Comparison of ENCODE assay signal across 1 cellular context in genomic region chr16:67326472-67327309, GRCh38.
TF ChIP-seq lines count a peak whose summit lies in the region.

Gene KCTD19, minus strand, starts transcription at chr16:67326741. Its CDS starts 34 bp downstream, at chr16:67326707.
A gene with protein sequence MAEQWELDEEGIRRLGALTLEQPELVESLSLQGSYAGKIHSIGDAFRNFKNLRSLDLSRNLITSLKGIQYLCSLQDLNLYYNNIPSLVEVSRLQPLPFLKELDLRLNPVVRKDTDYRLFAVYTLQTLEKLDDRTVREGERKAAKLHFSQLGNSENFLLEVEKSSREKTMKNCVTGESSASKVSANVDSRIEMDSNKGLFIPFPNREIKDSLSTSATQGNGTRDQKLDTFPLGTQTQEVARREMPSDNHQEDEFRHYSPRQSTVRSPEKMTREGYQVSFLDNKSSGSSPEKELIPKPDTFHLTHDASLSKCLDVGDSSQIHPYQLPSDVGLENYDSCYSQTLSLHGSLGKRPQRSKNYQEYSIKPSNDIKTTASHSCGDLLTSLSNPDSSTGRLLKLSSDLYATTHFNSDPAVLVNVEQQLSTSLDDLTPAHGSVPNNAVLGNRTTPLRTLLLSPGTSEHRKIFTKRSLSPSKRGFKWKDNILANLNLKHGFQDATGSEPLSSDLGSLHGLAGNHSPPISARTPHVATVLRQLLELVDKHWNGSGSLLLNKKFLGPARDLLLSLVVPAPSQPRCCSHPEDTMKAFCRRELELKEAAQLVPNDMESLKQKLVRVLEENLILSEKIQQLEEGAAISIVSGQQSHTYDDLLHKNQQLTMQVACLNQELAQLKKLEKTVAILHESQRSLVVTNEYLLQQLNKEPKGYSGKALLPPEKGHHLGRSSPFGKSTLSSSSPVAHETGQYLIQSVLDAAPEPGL (plus strand): TSS chr16:67326815. CDS start chr16:67326863, 48 bp downstream.

TF ChIP-seq in K562, 482 proteins besides CTCF, POLR2A, EP300 and RAD21 (continued from another document and continues in another):
- 0 out of 4 replicates have a peak, but pooled peaks of 1 of the 2 experiments have one; percentile 58 for TF ChIP-seq UBTF (IDR thresholded peaks at IDR 0.05; ENCODE audit: borderline replicate concordance in 1 of 2, low read depth in 2 of 2, low read length in 2 of 2)
- no peak for TF ChIP-seq CREB1 (IDR thresholded peaks at IDR 0.05)
- no peak for TF ChIP-seq CREB1 (CRISPR knock-in tag; IDR thresholded peaks at IDR 0.05)
- peak; percentile 86; the same call in 1 of the 2 replicates for TF ChIP-seq HLTF (IDR thresholded peaks at IDR 0.05)
- TF ChIP-seq ZNF232 (CRISPR knock-in tag; IDR thresholded peaks at IDR 0.05), result no peak
- TF ChIP-seq ZFP36 (IDR thresholded peaks at IDR 0.05; ENCODE audit: low read depth, low read length, partially characterized antibody), result no peak
- no peak for TF ChIP-seq U2AF2 (optimal IDR thresholded peaks at IDR 0.05; ENCODE audit: low read depth, low read length)
- TF ChIP-seq NCOA4 (IDR thresholded peaks at IDR 0.05; ENCODE audit: partially characterized antibody), result no peak
- TF ChIP-seq ZSCAN32 (CRISPR knock-in tag; IDR thresholded peaks at IDR 0.05), result no peak
- TF ChIP-seq MTA3 (IDR thresholded peaks at IDR 0.05; ENCODE audit: borderline replicate concordance), result no peak
- no peak for TF ChIP-seq ZNF431 (CRISPR knock-in tag; IDR thresholded peaks at IDR 0.05)
- TF ChIP-seq ZFX (CRISPR knock-in tag; IDR thresholded peaks at IDR 0.05), result no peak
- TF ChIP-seq CHCHD3 (CRISPR knock-in tag; IDR thresholded peaks at IDR 0.05), result no peak
- no peak for TF ChIP-seq YBX1 (IDR thresholded peaks at IDR 0.05)
- no peak for TF ChIP-seq TGIF2 (CRISPR knock-in tag; IDR thresholded peaks at IDR 0.05)
- TF ChIP-seq POLR2G (IDR thresholded peaks at IDR 0.05; ENCODE audit: low read depth, low read length), result peak; percentile 75
- TF ChIP-seq ZKSCAN1 (IDR thresholded peaks at IDR 0.05; ENCODE audit: low read depth, low read length), result no peak
- no peak for TF ChIP-seq NCOA1 (IDR thresholded peaks at IDR 0.05; ENCODE audit: low read depth)
- peak; percentile 30 for TF ChIP-seq ARID1B (IDR thresholded peaks at IDR 0.05)
- TF ChIP-seq, protein P1, sequence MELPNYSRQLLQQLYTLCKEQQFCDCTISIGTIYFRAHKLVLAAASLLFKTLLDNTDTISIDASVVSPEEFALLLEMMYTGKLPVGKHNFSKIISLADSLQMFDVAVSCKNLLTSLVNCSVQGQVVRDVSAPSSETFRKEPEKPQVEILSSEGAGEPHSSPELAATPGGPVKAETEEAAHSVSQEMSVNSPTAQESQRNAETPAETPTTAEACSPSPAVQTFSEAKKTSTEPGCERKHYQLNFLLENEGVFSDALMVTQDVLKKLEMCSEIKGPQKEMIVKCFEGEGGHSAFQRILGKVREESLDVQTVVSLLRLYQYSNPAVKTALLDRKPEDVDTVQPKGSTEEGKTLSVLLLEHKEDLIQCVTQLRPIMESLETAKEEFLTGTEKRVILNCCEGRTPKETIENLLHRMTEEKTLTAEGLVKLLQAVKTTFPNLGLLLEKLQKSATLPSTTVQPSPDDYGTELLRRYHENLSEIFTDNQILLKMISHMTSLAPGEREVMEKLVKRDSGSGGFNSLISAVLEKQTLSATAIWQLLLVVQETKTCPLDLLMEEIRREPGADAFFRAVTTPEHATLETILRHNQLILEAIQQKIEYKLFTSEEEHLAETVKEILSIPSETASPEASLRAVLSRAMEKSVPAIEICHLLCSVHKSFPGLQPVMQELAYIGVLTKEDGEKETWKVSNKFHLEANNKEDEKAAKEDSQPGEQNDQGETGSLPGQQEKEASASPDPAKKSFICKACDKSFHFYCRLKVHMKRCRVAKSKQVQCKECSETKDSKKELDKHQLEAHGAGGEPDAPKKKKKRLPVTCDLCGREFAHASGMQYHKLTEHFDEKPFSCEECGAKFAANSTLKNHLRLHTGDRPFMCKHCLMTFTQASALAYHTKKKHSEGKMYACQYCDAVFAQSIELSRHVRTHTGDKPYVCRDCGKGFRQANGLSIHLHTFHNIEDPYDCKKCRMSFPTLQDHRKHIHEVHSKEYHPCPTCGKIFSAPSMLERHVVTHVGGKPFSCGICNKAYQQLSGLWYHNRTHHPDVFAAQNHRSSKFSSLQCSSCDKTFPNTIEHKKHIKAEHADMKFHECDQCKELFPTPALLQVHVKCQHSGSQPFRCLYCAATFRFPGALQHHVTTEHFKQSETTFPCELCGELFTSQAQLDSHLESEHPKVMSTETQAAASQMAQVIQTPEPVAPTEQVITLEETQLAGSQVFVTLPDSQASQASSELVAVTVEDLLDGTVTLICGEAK (IDR thresholded peaks at IDR 0.05), result 0 out of 2 replicates have a peak, but pooled peaks have one; percentile 56
- TF ChIP-seq, protein P1 (CRISPR knock-in tag; IDR thresholded peaks at IDR 0.05), result no peak
- TF ChIP-seq PHTF2 (CRISPR knock-in tag; IDR thresholded peaks at IDR 0.05), result no peak
- TF ChIP-seq, protein P2, sequence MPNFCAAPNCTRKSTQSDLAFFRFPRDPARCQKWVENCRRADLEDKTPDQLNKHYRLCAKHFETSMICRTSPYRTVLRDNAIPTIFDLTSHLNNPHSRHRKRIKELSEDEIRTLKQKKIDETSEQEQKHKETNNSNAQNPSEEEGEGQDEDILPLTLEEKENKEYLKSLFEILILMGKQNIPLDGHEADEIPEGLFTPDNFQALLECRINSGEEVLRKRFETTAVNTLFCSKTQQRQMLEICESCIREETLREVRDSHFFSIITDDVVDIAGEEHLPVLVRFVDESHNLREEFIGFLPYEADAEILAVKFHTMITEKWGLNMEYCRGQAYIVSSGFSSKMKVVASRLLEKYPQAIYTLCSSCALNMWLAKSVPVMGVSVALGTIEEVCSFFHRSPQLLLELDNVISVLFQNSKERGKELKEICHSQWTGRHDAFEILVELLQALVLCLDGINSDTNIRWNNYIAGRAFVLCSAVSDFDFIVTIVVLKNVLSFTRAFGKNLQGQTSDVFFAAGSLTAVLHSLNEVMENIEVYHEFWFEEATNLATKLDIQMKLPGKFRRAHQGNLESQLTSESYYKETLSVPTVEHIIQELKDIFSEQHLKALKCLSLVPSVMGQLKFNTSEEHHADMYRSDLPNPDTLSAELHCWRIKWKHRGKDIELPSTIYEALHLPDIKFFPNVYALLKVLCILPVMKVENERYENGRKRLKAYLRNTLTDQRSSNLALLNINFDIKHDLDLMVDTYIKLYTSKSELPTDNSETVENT (CRISPR knock-in tag; IDR thresholded peaks at IDR 0.05), result no peak
- TF ChIP-seq DPF2 (IDR thresholded peaks at IDR 0.05), result 0 out of 2 replicates have a peak, but pooled peaks have one; percentile 0
- TF ChIP-seq ZNF76 (CRISPR knock-in tag; IDR thresholded peaks at IDR 0.05; ENCODE audit: borderline replicate concordance), result no peak
- TF ChIP-seq ZNF212 (CRISPR knock-in tag; IDR thresholded peaks at IDR 0.05), result no peak
- TF ChIP-seq L3MBTL2 (IDR thresholded peaks at IDR 0.05), result peak; percentile 43; the same call in 1 of the 2 replicates
- no peak for TF ChIP-seq ZNF766 (CRISPR knock-in tag; conservative IDR thresholded peaks at IDR 0.05)
- TF ChIP-seq MXI1 (IDR thresholded peaks at IDR 0.05; ENCODE audit: low read depth, low read length), result no peak
- TF ChIP-seq ASH1L (IDR thresholded peaks at IDR 0.05; ENCODE audit: borderline replicate concordance, low read depth, partially characterized antibody), result peak; percentile 28
- TF ChIP-seq ZNF253 (CRISPR knock-in tag; conservative IDR thresholded peaks at IDR 0.05), result no peak
- no peak for TF ChIP-seq ZNF384 (IDR thresholded peaks at IDR 0.05; ENCODE audit: low read depth, low read length)
- no peak for TF ChIP-seq HIVEP1 (CRISPR knock-in tag; IDR thresholded peaks at IDR 0.05)
- TF ChIP-seq ZFP30 (CRISPR knock-in tag; IDR thresholded peaks at IDR 0.05; ENCODE audit: borderline replicate concordance), result no peak
- no peak for TF ChIP-seq SMAD2 (IDR thresholded peaks at IDR 0.05; ENCODE audit: low read depth, low read length)
- TF ChIP-seq RNF2 (IDR thresholded peaks at IDR 0.05), result no peak
- TF ChIP-seq ZNF444 (CRISPR knock-in tag; IDR thresholded peaks at IDR 0.05), result no peak
- no peak for TF ChIP-seq ZFPM2 (CRISPR knock-in tag; IDR thresholded peaks at IDR 0.05)
- TF ChIP-seq RCOR1 (IDR thresholded peaks at IDR 0.05; ENCODE audit: borderline replicate concordance in 1 of 2, low read depth in 2 of 2, low read length in 2 of 2), result 0 out of 4 replicates have a peak, but pooled peaks of 1 of the 2 experiments have one; percentile 3
- TF ChIP-seq DIDO1 (tag; IDR thresholded peaks at IDR 0.05; ENCODE audit: low read depth), result no peak
- TF ChIP-seq AFF4 (CRISPR knock-in tag; IDR thresholded peaks at IDR 0.05), result no peak
- TF ChIP-seq POU5F1 (IDR thresholded peaks at IDR 0.05; ENCODE audit: borderline replicate concordance, low read depth, low read length, partially characterized antibody), result no peak
- TF ChIP-seq ZNF408 (CRISPR knock-in tag; IDR thresholded peaks at IDR 0.05; ENCODE audit: low read depth), result no peak
- TF ChIP-seq PHF21A (IDR thresholded peaks at IDR 0.05; ENCODE audit: borderline replicate concordance, low read depth), result no peak
